In the genomic region with DNA sequence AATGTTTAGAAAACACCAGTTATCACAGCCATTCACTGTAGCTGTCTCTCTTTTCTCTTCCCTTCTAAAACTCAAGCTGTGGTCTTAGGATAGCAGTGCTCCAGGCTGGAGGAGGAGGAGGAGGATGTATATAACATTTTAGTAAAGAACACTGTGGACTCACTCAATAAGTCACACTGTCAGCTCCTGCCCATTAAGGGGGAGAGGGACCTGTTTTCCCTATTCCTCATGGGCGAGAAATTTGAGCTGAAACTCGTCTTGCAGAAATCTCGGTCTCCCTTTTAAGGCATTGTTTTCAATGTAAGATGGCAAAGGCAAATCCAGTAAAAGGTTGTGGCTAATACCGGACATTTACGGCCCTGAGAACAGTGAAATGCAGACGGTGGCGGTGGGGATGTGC, we compare ENCODE assay signal across 24 cellular contexts.
DNase-seq lines count a peak whose midpoint lies in the region; ATAC-seq and TF ChIP-seq lines count a peak whose summit lies in the region.
"Had no signal": no experiment of that assay in that cellular context is flagged by ENCODE, and none has a peak within 500 bp of the region (broad histone marks: within the 10 kb centered on the region; RNA-seq: fewer than 3 reads in every experiment).

No MANE protein-coding gene starts in this region.

- peaks cover 14% of the 10 kb centered on the region for H3K27me3 Mint-ChIP-seq in activated CD4-positive, alpha-beta memory T cell treated with anti-CD3 and anti-CD28 coated beads, Interleukin-2, amount 10 ng/mL, durations not matched to agents 7 days and 5 days
- H3K27me3 Mint-ChIP-seq in activated CD4-positive, alpha-beta memory T cell treated with anti-CD3 and anti-CD28 coated beads for 36 hours = peaks cover 2% of the 10 kb centered on the region
- H3K27me3 Mint-ChIP-seq in nephron progenitor cell (ENCODE audit: low read depth, poor library complexity) = no peaks in the 10 kb centered on the region
- no peaks in the 10 kb centered on the region for H3K27me3 Mint-ChIP-seq in stimulated activated memory B cell treated with anti-CD40 and anti-IgM and Interleukin-4, amounts not matched to agents 10 μg/mL and 1 μg/mL and 100 μg/mL, for 72 hours

- no peak overlapping the region for H3K27ac Mint-ChIP-seq in activated CD4-positive, alpha-beta memory T cell treated with anti-CD3 and anti-CD28 coated beads, Interleukin-2, amount 10 ng/mL, durations not matched to agents 7 days and 5 days
- no peak overlapping the region for H3K27ac Mint-ChIP-seq in activated CD4-positive, alpha-beta memory T cell treated with anti-CD3 and anti-CD28 coated beads for 36 hours
- peak overlapping the region; percentile 98 for H3K27ac Mint-ChIP-seq in nephron progenitor cell
- no peak overlapping the region for H3K27ac Mint-ChIP-seq in stimulated activated memory B cell treated with anti-CD40 and anti-IgM and Interleukin-4, amounts not matched to agents 10 μg/mL and 1 μg/mL and 100 μg/mL, for 72 hours
- H3K27ac Mint-ChIP-seq: CD4-positive, alpha-beta T cell had no signal

- H3K9me3 ChIP-seq in vagina = no peaks in the 10 kb centered on the region
- no peaks in the 10 kb centered on the region for H3K9me3 ChIP-seq in mesenchymal stem cell (ENCODE audit: control insufficient read depth, low read length)
- H3K9me3 ChIP-seq: BLaER1, SJCRH30 had no signal

- no peak overlapping the region for H4K8ac ChIP-seq in mesenchymal stem cell (ENCODE audit: low read length)

- H3K4ac ChIP-seq in mesenchymal stem cell (ENCODE audit: low read depth in 1 of 2, low read length in 2 of 2) = no peak overlapping the region

- no peak overlapping the region for H2BK5ac ChIP-seq in mesenchymal stem cell (ENCODE audit: low read depth, low read length, poor library complexity, severe bottlenecking)

- no peak overlapping the region for H3K23ac ChIP-seq in mesenchymal stem cell (ENCODE audit: low read length in 2 of 2)

- no peaks in the 10 kb centered on the region for H3K36me3 ChIP-seq in vagina
- H3K36me3 ChIP-seq in mesenchymal stem cell (ENCODE audit: control insufficient read depth in 1 of 2, insufficient read depth in 2 of 2, low read depth in 1 of 2, low read length in 2 of 2) = no peaks in the 10 kb centered on the region
- H3K36me3 ChIP-seq: BLaER1, SJCRH30 had no signal

- H4K91ac ChIP-seq in mesenchymal stem cell (ENCODE audit: low read length) = no peak overlapping the region

- H3K14ac ChIP-seq in mesenchymal stem cell (ENCODE audit: low read length in 2 of 2) = no peak overlapping the region

- H3K4me3 ChIP-seq in fibroblast of villous mesenchyme (ENCODE audit: low read depth, low read length) = no peak overlapping the region
- H3K4me3 ChIP-seq in vagina = no peak overlapping the region
- H3K4me3 ChIP-seq in mesenchymal stem cell (ENCODE audit: insufficient read depth in 1 of 2, low read depth in 1 of 2, low read length in 2 of 2) = no peak overlapping the region
- H3K4me3 ChIP-seq: BLaER1, SJCRH30 had no signal

- TF ChIP-seq POLR2A in vagina (IDR thresholded peaks at IDR 0.05) = no peak

- no peak overlapping the region for H2AK5ac ChIP-seq in mesenchymal stem cell (ENCODE audit: low read length, severe bottlenecking)

- TF ChIP-seq CTCF in fibroblast of villous mesenchyme (IDR thresholded peaks at IDR 0.05; ENCODE audit: insufficient read depth, low read depth, low read length) (no peak), nephron progenitor cell (IDR thresholded peaks at IDR 0.05) (no peak), vagina (IDR thresholded peaks at IDR 0.05) (no peak)

- no peak overlapping the region for H2BK120ac ChIP-seq in mesenchymal stem cell (ENCODE audit: low read depth, low read length)

- no peaks in the 10 kb centered on the region for H3K79me1 ChIP-seq in mesenchymal stem cell (replicated peaks; ENCODE audit: low read length, poor library complexity, severe bottlenecking)

- H3K4me2 ChIP-seq in mesenchymal stem cell (ENCODE audit: low read length, poor library complexity, severe bottlenecking) = no peak overlapping the region
- H3K4me2 ChIP-seq: BLaER1, KMS-11 had no signal

- no peak for ATAC-seq in HG03097 (IDR thresholded peaks at IDR 0.05; ENCODE audit: low FRiP score, unreplicated experiment)
- no peak for ATAC-seq in stimulated activated memory B cell treated with anti-CD40 and anti-IgM and Interleukin-4, amounts not matched to agents 10 μg/mL and 1 μg/mL and 100 μg/mL, for 72 hours
- ATAC-seq: HCT116 had no signal

- no peaks in the 10 kb centered on the region for H3K9me3 Mint-ChIP-seq in activated CD4-positive, alpha-beta memory T cell treated with anti-CD3 and anti-CD28 coated beads, Interleukin-2, amount 10 ng/mL, durations not matched to agents 7 days and 5 days
- H3K9me3 Mint-ChIP-seq in activated CD4-positive, alpha-beta memory T cell treated with anti-CD3 and anti-CD28 coated beads for 36 hours = no peaks in the 10 kb centered on the region
- peaks cover 13% of the 10 kb centered on the region for H3K9me3 Mint-ChIP-seq in nephron progenitor cell
- H3K9me3 Mint-ChIP-seq in stimulated activated memory B cell treated with anti-CD40 and anti-IgM and Interleukin-4, amounts not matched to agents 10 μg/mL and 1 μg/mL and 100 μg/mL, for 72 hours = no peaks in the 10 kb centered on the region
- H3K9me3 Mint-ChIP-seq: CD4-positive, alpha-beta T cell had no signal

- no peak overlapping the region for H3K9ac ChIP-seq in mesenchymal stem cell (ENCODE audit: low read length)
- H3K9ac ChIP-seq: BLaER1, KMS-11 had no signal

- H3K4me3 Mint-ChIP-seq in activated CD4-positive, alpha-beta memory T cell treated with anti-CD3 and anti-CD28 coated beads, Interleukin-2, amount 10 ng/mL, durations not matched to agents 7 days and 5 days = no peak overlapping the region
- no peak overlapping the region for H3K4me3 Mint-ChIP-seq in activated CD4-positive, alpha-beta memory T cell treated with anti-CD3 and anti-CD28 coated beads for 36 hours
- peak overlapping the region; percentile 60 for H3K4me3 Mint-ChIP-seq in nephron progenitor cell
- H3K4me3 Mint-ChIP-seq in stimulated activated memory B cell treated with anti-CD40 and anti-IgM and Interleukin-4, amounts not matched to agents 10 μg/mL and 1 μg/mL and 100 μg/mL, for 72 hours = no peak overlapping the region
- H3K4me3 Mint-ChIP-seq: CD4-positive, alpha-beta T cell had no signal

- no peaks in the 10 kb centered on the region for H3K36me3 Mint-ChIP-seq in activated CD4-positive, alpha-beta memory T cell treated with anti-CD3 and anti-CD28 coated beads, Interleukin-2, amount 10 ng/mL, durations not matched to agents 7 days and 5 days (ENCODE audit: low read depth)
- no peaks in the 10 kb centered on the region for H3K36me3 Mint-ChIP-seq in activated CD4-positive, alpha-beta memory T cell treated with anti-CD3 and anti-CD28 coated beads for 36 hours
- H3K36me3 Mint-ChIP-seq in nephron progenitor cell (ENCODE audit: low read depth) = no peaks in the 10 kb centered on the region
- H3K36me3 Mint-ChIP-seq in stimulated activated memory B cell treated with anti-CD40 and anti-IgM and Interleukin-4, amounts not matched to agents 10 μg/mL and 1 μg/mL and 100 μg/mL, for 72 hours = no peaks in the 10 kb centered on the region

- CTCF ChIA-PET in activated CD4-positive, alpha-beta memory T cell treated with anti-CD3 and anti-CD28 coated beads, Interleukin-2, amount 10 ng/mL, durations not matched to agents 7 days and 5 days (lab: Charles Lee) = no interaction called here
- CTCF ChIA-PET in activated CD4-positive, alpha-beta memory T cell treated with anti-CD3 and anti-CD28 coated beads for 36 hours (lab: Charles Lee) = interaction anchor here (5.4 kb wide), 1 partner anchor 308 kb away, joined by 174 read pairs; no protein-coding TSS in a partner anchor

- H2BK12ac ChIP-seq in mesenchymal stem cell (ENCODE audit: low read length in 2 of 2) = no peak overlapping the region

- H3K4me1 Mint-ChIP-seq in activated CD4-positive, alpha-beta memory T cell treated with anti-CD3 and anti-CD28 coated beads, Interleukin-2, amount 10 ng/mL, durations not matched to agents 7 days and 5 days = peaks cover 4% of the 10 kb centered on the region
- no peaks in the 10 kb centered on the region for H3K4me1 Mint-ChIP-seq in activated CD4-positive, alpha-beta memory T cell treated with anti-CD3 and anti-CD28 coated beads for 36 hours (ENCODE audit: low read depth)
- H3K4me1 Mint-ChIP-seq in nephron progenitor cell = peaks cover 70% of the 10 kb centered on the region
- H3K4me1 Mint-ChIP-seq in stimulated activated memory B cell treated with anti-CD40 and anti-IgM and Interleukin-4, amounts not matched to agents 10 μg/mL and 1 μg/mL and 100 μg/mL, for 72 hours = no peaks in the 10 kb centered on the region

- peak; percentile 9 for DNase-seq in activated CD4-positive, alpha-beta memory T cell treated with anti-CD3 and anti-CD28 coated beads, Interleukin-2, amount 10 ng/mL, durations not matched to agents 7 days and 5 days
- DNase-seq in activated CD4-positive, alpha-beta memory T cell treated with anti-CD3 and anti-CD28 coated beads for 36 hours = no peak
- DNase-seq in fibroblast of villous mesenchyme (ENCODE audit: low read depth) (peak; percentile 33), nephron progenitor cell (no peak), vagina (ENCODE audit: extremely low spot score in 2 of 2) (peak in 1 of 2 donors; percentile 80), mesenchymal stem cell (no peak)
- DNase-seq: ACHN; CD4-positive, alpha-beta T cell; COR-L47; DMS 273 treated with DMSO at 0.1 percent for 48 hours; GOT3; IMR-90; NCI-H1092 treated with DMSO at 0.1 percent for 48 hours; NCI-H2029 treated with DMSO at 0.1 percent for 48 hours; NCI-H2171; NCI-H524 treated with DMSO at 0.1 percent for 48 hours; OCI-M1; SJCRH30 had no signal

- peak overlapping the region; percentile 78 for H3K27ac ChIP-seq in vagina
- H3K27ac ChIP-seq in mesenchymal stem cell (ENCODE audit: low read length, poor library complexity, severe bottlenecking) = no peak overlapping the region
- H3K27ac ChIP-seq: 22Rv1, BLaER1, KMS-11, SJCRH30 had no signal

- H2AFZ ChIP-seq in mesenchymal stem cell (ENCODE audit: low read depth, low read length) = no peak overlapping the region

- peaks cover 4% of the 10 kb centered on the region for H3K4me1 ChIP-seq in vagina
- peaks cover 2% of the 10 kb centered on the region for H3K4me1 ChIP-seq in mesenchymal stem cell (ENCODE audit: control insufficient read depth, insufficient read depth, low read depth, low read length)
- H3K4me1 ChIP-seq: BLaER1, SJCRH30 had no signal

- WGBS in mesenchymal stem cell = 84% methylated on average over 7 of the region's 7 CpGs

- intact Hi-C loops in activated CD4-positive, alpha-beta memory T cell treated with anti-CD3 and anti-CD28 coated beads for 36 hours (cut with micrococcal nuclease) = no loop called here
- intact Hi-C loops in vagina (cut with DNase I) = no loop called here

- POLR2A ChIA-PET in activated CD4-positive, alpha-beta memory T cell treated with anti-CD3 and anti-CD28 coated beads, Interleukin-2, amount 10 ng/mL, durations not matched to agents 7 days and 5 days (lab: Charles Lee) = no interaction called here
- POLR2A ChIA-PET in activated CD4-positive, alpha-beta memory T cell treated with anti-CD3 and anti-CD28 coated beads for 36 hours (lab: Charles Lee) = no interaction called here

- H3K27me3 ChIP-seq in vagina = no peaks in the 10 kb centered on the region
- H3K27me3 ChIP-seq in mesenchymal stem cell (ENCODE audit: control insufficient read depth in 1 of 2, insufficient read depth in 1 of 2, low read length in 2 of 2) = peaks cover 1 to 6% of the 10 kb centered on the region in 2 experiments
- H3K27me3 ChIP-seq: BLaER1, SJCRH30 had no signal

- H2BK15ac ChIP-seq in mesenchymal stem cell (ENCODE audit: low read depth, poor library complexity, severe bottlenecking) = no peak overlapping the region

- H3K18ac ChIP-seq in mesenchymal stem cell (ENCODE audit: low read depth in 1 of 2, low read length in 2 of 2) = no peak overlapping the region

Comparison
In these comparisons a context has a peak if more than half of its experiments do, and no peak if none do; other contexts are left out.
1. DNase-seq: peak in activated CD4-positive, alpha-beta memory T cell treated with anti-CD3 and anti-CD28 coated beads, Interleukin-2, amount 10 ng/mL, durations not matched to agents 7 days and 5 days (single experiment) and fibroblast of villous mesenchyme (single experiment); none in activated CD4-positive, alpha-beta memory T cell treated with anti-CD3 and anti-CD28 coated beads for 36 hours (single experiment), nephron progenitor cell (single experiment) and mesenchymal stem cell (single experiment).